ENCODE assay signal across 9 cellular contexts in the genomic region with DNA sequence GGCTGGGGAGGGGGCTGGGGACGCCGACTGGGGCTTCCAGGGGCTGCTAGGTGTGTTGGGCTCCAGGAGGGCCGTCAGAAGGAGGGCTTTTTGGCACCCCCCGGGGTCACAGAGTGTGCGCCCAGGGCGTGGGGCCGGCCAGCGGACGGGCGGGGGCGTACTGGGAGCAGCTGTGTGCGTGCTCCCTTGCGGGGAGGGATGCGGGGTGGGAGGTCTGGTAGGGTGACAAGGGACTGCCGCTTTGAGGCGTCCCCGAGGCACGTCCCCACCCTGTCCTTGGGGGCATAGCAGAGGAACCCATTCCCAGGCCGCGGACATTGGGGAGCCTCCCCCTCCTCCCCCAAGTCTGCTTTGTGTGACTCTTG. TPM values are rescaled to one million over a fixed set of nuclear protein-coding genes. Genes with fewer than 3 reads are reported as not detected.
DNase-seq lines count a peak whose midpoint lies in the region; ATAC-seq, FAIRE-seq and TF ChIP-seq lines count a peak whose summit lies in the region.
"Had no signal": no experiment of that assay in that cellular context is flagged by ENCODE, and none has a peak within 500 bp of the region (broad histone marks: within the 10 kb centered on the region; RNA-seq: fewer than 3 reads in every experiment).

No MANE protein-coding gene starts in this region.

- no TSS peak for BruUV-seq in Panc1 (replicated peaks; lab: Mats Ljungman, UMichigan)

- intact Hi-C loops in Panc1 (cut with micrococcal nuclease; ENCODE audit: unreplicated experiment) (no loop called here), kidney (cut with DNase I) (no loop called here)

- FAIRE-seq in kidney (lab: Jason Lieb, UNC), result no peak
- FAIRE-seq: A204.1 had no signal

- TF ChIP-seq CTCF in Panc1 (IDR thresholded peaks at IDR 0.05) (no peak), kidney (IDR thresholded peaks at IDR 0.05; ENCODE audit: borderline replicate concordance, extremely low read depth, insufficient read depth) (no peak)

- ATAC-seq in Panc1, result no peak
- no peak for ATAC-seq in GM21526 (IDR thresholded peaks at IDR 0.05; ENCODE audit: low FRiP score, unreplicated experiment)

- H3K4me1 ChIP-seq in Panc1 (ENCODE audit: control insufficient read depth, insufficient read depth, low read length) (peaks cover 9% of the 10 kb centered on the region; the same call in 1 of the 2 replicates), iPS-15b (ENCODE audit: control insufficient read depth, insufficient read depth, low read length) (peaks cover 20% of the 10 kb centered on the region), skeletal muscle tissue (ENCODE audit: control insufficient read depth in 3 of 3, insufficient read depth in 3 of 3, low read length in 3 of 3) (peaks cover 65 to 81% (median 76%) of the 10 kb centered on the region in 3 donors), kidney (ENCODE audit: control insufficient read depth in 1 of 2, insufficient read depth in 1 of 2, low read depth in 1 of 2, low read length in 2 of 2) (peaks cover 5 to 17% of the 10 kb centered on the region in 2 donors)

- DNase-seq in DMS53 (lab: John Stamatoyannopoulos, UW) (peak; percentile 55), DMS53 treated with DMSO at 0.1 percent for 48 hours (lab: John Stamatoyannopoulos, UW; ENCODE audit: unreplicated experiment) (no peak), Panc1 (ENCODE audit: low read depth, low spot score) (no peak), AG20443 (ENCODE audit: low spot score) (no peak), kidney (no peak)

- no peak overlapping the region for H3K9ac ChIP-seq in iPS-15b (ENCODE audit: low read depth, low read length)
- peak overlapping the region in 2 of 3 donors; percentile 53 to 77 for H3K9ac ChIP-seq in skeletal muscle tissue (ENCODE audit: low read depth in 1 of 3, low read length in 3 of 3)
- H3K9ac ChIP-seq in kidney (ENCODE audit: low read length in 2 of 2), result no peak overlapping the region

- no peaks in the 10 kb centered on the region for H3K36me3 ChIP-seq in Panc1 (ENCODE audit: control insufficient read depth, insufficient read depth, low read length)
- no peaks in the 10 kb centered on the region for H3K36me3 ChIP-seq in iPS-15b (ENCODE audit: control insufficient read depth, insufficient read depth, low read length)
- no peaks in the 10 kb centered on the region for H3K36me3 ChIP-seq in skeletal muscle tissue (ENCODE audit: control insufficient read depth in 3 of 3, insufficient read depth in 3 of 3, low read length in 3 of 3)
- no peaks in the 10 kb centered on the region for H3K36me3 ChIP-seq in kidney (ENCODE audit: control insufficient read depth in 1 of 2, insufficient read depth in 2 of 2, low read length in 2 of 2)

- H3K27me3 ChIP-seq in Panc1 (ENCODE audit: control insufficient read depth, insufficient read depth, low read length) (no peaks in the 10 kb centered on the region), iPS-15b (ENCODE audit: control insufficient read depth, insufficient read depth, low read length) (peaks cover 75% of the 10 kb centered on the region), skeletal muscle tissue (ENCODE audit: control insufficient read depth in 3 of 3, insufficient read depth in 3 of 3, low read length in 3 of 3) (no peaks in the 10 kb centered on the region)

- POLR2A ChIA-PET in Panc1 (lab: Charles Lee), result interaction anchor here (0.6 kb wide), 2 partner anchors 50 to 56 kb away, joined by 5 to 6 read pairs; no protein-coding TSS in a partner anchor

- H3K4me3 ChIP-seq in Panc1 (ENCODE audit: low read depth in 2 of 2, low read length in 2 of 2) (peak overlapping the region; percentile 44 to 46), iPS-15b (ENCODE audit: low read depth, low read length) (peak overlapping the region; percentile 50), skeletal muscle tissue (ENCODE audit: low read length in 3 of 3) (peak overlapping the region; percentile 43 to 73 (median 71)), kidney (ENCODE audit: low read length in 2 of 2) (peak overlapping the region in 1 of 2 donors; percentile 46)

- in situ Hi-C loops in Panc1 (cut with HindIII; ENCODE audit: low pct_unique_long_range_greater_than_20kb, low sequenced_read_pairs), result no loop called here

- CTCF ChIA-PET in Panc1 (lab: Charles Lee), result interaction anchor here (0.7 kb wide), 1 partner anchor 79 kb away, joined by 3 read pairs; no protein-coding TSS in a partner anchor

- H3K27ac ChIP-seq in Panc1 (ENCODE audit: low read length) (no peak overlapping the region), skeletal muscle tissue (ENCODE audit: low read depth, low read length) (no peak overlapping the region), kidney (ENCODE audit: low read depth in 2 of 2, low read length in 2 of 2) (no peak overlapping the region)

- H3K9me3 ChIP-seq in Panc1 (ENCODE audit: control insufficient read depth, insufficient read depth, low read depth, low read length) (no peaks in the 10 kb centered on the region), iPS-15b (ENCODE audit: control insufficient read depth, insufficient read depth, low read length) (no peaks in the 10 kb centered on the region), skeletal muscle tissue (ENCODE audit: control insufficient read depth in 3 of 3, low read length in 3 of 3) (no peaks in the 10 kb centered on the region), kidney (ENCODE audit: control insufficient read depth in 1 of 2, low read length in 2 of 2) (no peaks in the 10 kb centered on the region)

RNA-seq across cellular contexts. Expression of gene FOXO6, which starts 1.1 kb away (rescaled TPM):
- total RNA-seq in Panc1 (2021; ENCODE audit: unreplicated experiment) (2.5 TPM), skeletal muscle tissue (2.6 TPM), kidney (1.0 TPM)
- polyA plus RNA-seq in Panc1 (2012; ENCODE audit: insufficient read length), result 4.4 TPM
- 0.47 TPM for polyA plus RNA-seq in kidney (ENCODE audit: insufficient read depth, low read depth, low replicate concordance)

Comparison
In these comparisons a context has a peak if more than half of its experiments do, and no peak if none do; other contexts are left out.
1. H3K9ac ChIP-seq: peak in skeletal muscle tissue (2 of 3); none in iPS-15b (single experiment) and kidney (0 of 2).